Comparison of ENCODE assay signal across 10 cellular contexts in the genomic region with DNA sequence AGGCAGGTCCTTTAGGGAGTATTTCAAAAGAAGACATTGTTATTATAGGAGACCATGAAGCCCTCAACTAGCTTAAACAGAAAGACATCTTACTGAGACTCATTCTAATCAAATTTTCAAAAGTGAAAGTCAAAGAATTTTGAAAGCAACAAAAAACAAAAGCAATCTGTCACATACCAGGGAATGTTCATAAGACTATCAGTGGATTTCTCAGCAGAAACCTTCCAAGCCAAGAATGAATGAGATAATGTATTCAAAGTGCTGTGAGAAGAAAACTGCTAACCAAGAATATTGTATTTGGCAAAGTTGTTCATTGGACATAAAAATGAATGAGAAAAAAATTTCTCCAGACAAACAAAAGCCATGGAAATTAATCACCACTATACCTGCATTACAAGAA. TPM values are rescaled to one million over a fixed set of nuclear protein-coding genes. Genes with fewer than 3 reads are reported as not detected.
"Had no signal": no experiment of that assay in that cellular context is flagged by ENCODE, and none has a peak within 500 bp of the region (broad histone marks: within the 10 kb centered on the region; RNA-seq: fewer than 3 reads in every experiment).

No MANE protein-coding gene starts in this region.

- H3K4me3 ChIP-seq: K562 had no signal

- H3K4me1 Mint-ChIP-seq: IgD-negative memory B cell had no signal

- ATAC-seq: HepG2, K562 had no signal

- H3K4me3 Mint-ChIP-seq: IgD-negative memory B cell had no signal

- H3K27ac ChIP-seq: HL-60, KMS-11 had no signal

- H3K27ac Mint-ChIP-seq: IgD-negative memory B cell had no signal

- H3K36me3 Mint-ChIP-seq: IgD-negative memory B cell had no signal

- DNase-seq: IMR-90, Karpas-422, KBM-7, KG1 had no signal

- H3K4me2 ChIP-seq: KMS-11 had no signal

- H3K9ac ChIP-seq: KMS-11 had no signal

- H3K27me3 Mint-ChIP-seq: IgD-negative memory B cell had no signal

RNA-seq across cellular contexts. Expression of gene FUT9, which starts 48.2 kb away (rescaled TPM):
- total RNA-seq: HepG2, HT-29, IMR-90, K562 had no signal
- polyA plus RNA-seq: IgD-negative memory B cell, K562 had no signal
